Comparison of ENCODE assay signal across 1 cellular context in genomic region chr11:130383363-130384168, GRCh38.
TF ChIP-seq lines count a peak whose summit lies in the region.

No MANE protein-coding gene starts in this region.

TF ChIP-seq in Ishikawa, 13 proteins besides CTCF, POLR2A, EP300 and RAD21 (continued from another document):
- TF ChIP-seq ZBTB7A (IDR thresholded peaks at IDR 0.05; ENCODE audit: low read depth) = peak; percentile 94
- TF ChIP-seq USF1 (IDR thresholded peaks at IDR 0.05) = peak; percentile 5; the same call in 1 of the 2 replicates
- TF ChIP-seq TEAD4 (IDR thresholded peaks at IDR 0.05) = peak; percentile 98
